1 cellular context compared by ENCODE assay signal in the genomic region with DNA sequence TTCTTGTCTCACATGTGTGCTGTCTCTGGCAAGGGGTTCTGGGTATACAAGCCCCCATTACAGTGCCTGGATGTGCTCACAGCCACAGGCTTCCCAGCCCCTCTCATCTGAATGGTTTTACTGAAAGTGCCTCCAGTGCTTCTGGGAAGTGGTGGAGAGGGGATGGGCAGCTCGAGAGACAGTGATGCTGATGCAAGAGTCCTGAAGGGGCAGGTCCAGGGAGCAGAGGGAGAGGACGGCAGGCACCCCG.
TF ChIP-seq lines count a peak whose summit lies in the region.

No MANE protein-coding gene starts in this region.

TF ChIP-seq in IMR-90, 13 proteins besides CTCF, POLR2A, EP300 and RAD21 (continued from another document):
- TF ChIP-seq, protein P1, sequence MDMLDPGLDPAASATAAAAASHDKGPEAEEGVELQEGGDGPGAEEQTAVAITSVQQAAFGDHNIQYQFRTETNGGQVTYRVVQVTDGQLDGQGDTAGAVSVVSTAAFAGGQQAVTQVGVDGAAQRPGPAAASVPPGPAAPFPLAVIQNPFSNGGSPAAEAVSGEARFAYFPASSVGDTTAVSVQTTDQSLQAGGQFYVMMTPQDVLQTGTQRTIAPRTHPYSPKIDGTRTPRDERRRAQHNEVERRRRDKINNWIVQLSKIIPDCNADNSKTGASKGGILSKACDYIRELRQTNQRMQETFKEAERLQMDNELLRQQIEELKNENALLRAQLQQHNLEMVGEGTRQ (IDR thresholded peaks at IDR 0.05; ENCODE audit: low read depth, low read length), result no peak
- TF ChIP-seq CHD1 (IDR thresholded peaks at IDR 0.05; ENCODE audit: low read depth, low read length), result no peak
- TF ChIP-seq MXI1 (IDR thresholded peaks at IDR 0.05; ENCODE audit: borderline replicate concordance, low read depth, low read length), result no peak
- TF ChIP-seq BHLHE40 (IDR thresholded peaks at IDR 0.05; ENCODE audit: low read depth, low read length), result no peak
- no peak for TF ChIP-seq CEBPB (IDR thresholded peaks at IDR 0.05; ENCODE audit: low read depth, low read length)
- no peak for TF ChIP-seq RCOR1 (IDR thresholded peaks at IDR 0.05; ENCODE audit: insufficient replicate concordance, low read length)
- TF ChIP-seq FOS (IDR thresholded peaks at IDR 0.05; ENCODE audit: low read depth, low read length), result no peak
